Comparison of ENCODE assay signal across 1 cellular context in genomic region chr9:133063500-133064231, GRCh38.
TF ChIP-seq lines count a peak whose summit lies in the region.

No MANE protein-coding gene starts in this region.

TF ChIP-seq in IMR-90, 13 proteins besides CTCF, POLR2A, EP300 and RAD21:
- TF ChIP-seq ELK1 (IDR thresholded peaks at IDR 0.05; ENCODE audit: borderline replicate concordance, low read depth, low read length) (no peak), NFE2L2 (IDR thresholded peaks at IDR 0.05; ENCODE audit: low read depth, low read length) (no peak), USF2 (IDR thresholded peaks at IDR 0.05; ENCODE audit: low read depth, low read length) (no peak), RFX5 (IDR thresholded peaks at IDR 0.05; ENCODE audit: low read depth, low read length) (no peak), MAFK (IDR thresholded peaks at IDR 0.05; ENCODE audit: low read depth, low read length) (no peak), MXI1 (IDR thresholded peaks at IDR 0.05; ENCODE audit: borderline replicate concordance, low read depth, low read length) (no peak)
